In the genomic region with DNA sequence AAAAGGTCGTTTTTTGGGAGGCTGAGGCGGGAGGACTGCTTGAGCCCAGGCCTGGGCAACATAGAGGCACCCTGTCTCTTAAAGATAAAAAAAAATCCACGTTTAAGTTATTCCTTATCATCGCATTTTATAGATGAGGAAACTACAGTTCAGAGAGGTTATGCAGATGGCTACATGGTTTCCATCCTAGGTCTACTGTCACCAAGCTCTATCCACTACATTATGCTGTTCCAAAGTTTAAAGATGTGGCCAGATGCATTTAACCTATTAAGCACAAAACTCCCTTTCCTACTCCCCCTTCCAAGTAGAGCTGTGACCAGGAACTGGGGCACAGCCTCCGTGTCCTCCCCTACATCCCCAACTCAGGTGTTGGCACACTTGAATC, we compare ENCODE assay signal across 8 cellular contexts. TPM values are rescaled to one million over a fixed set of nuclear protein-coding genes. Genes with fewer than 3 reads are reported as not detected.
DNase-seq lines count a peak whose midpoint lies in the region; ATAC-seq, FAIRE-seq and TF ChIP-seq lines count a peak whose summit lies in the region.

No MANE protein-coding gene starts in this region.

- H2AFZ ChIP-seq in HepG2 (ENCODE audit: low read length): no peak overlapping the region

- no peaks in the 10 kb centered on the region for H3K27me3 Mint-ChIP-seq in activated CD4-positive, alpha-beta T cell treated with anti-CD3 and anti-CD28 coated beads, Interleukin-2, amount 10 ng/mL, durations not matched to agents 24 days and 14 days
- H3K27me3 Mint-ChIP-seq in activated naive CD8-positive, alpha-beta T cell treated with anti-CD3 and anti-CD28 coated beads, Interleukin-2, amount 10 ng/mL, durations not matched to agents 7 days and 5 days: no peaks in the 10 kb centered on the region

- no peak for TF ChIP-seq EP300 in HepG2 (IDR thresholded peaks at IDR 0.05; ENCODE audit: low read depth in 2 of 2, low read length in 2 of 2)
- TF ChIP-seq EP300 in HepG2 (CRISPR knock-in tag; IDR thresholded peaks at IDR 0.05; ENCODE audit: borderline replicate concordance): no peak

- H3K4me3 ChIP-seq in HepG2 (replicated peaks in 1 of 3; ENCODE audit: insufficient read depth in 1 of 3, low read depth in 2 of 3, low read length in 3 of 3): peak overlapping the region; percentile 64 to 92 (median 78)
- peak overlapping the region; percentile 81 for H3K4me3 ChIP-seq in thoracic aorta

- no peak for FAIRE-seq in HepG2 (lab: Jason Lieb, UNC)

- H3K4me1 ChIP-seq in HepG2 (ENCODE audit: insufficient read depth, low read length): peaks cover 31% of the 10 kb centered on the region
- H3K4me1 ChIP-seq in thoracic aorta (ENCODE audit: control insufficient read depth in 1 of 2, low read depth in 2 of 2): peaks cover 36 to 61% of the 10 kb centered on the region in 2 donors

- CTCF ChIA-PET in HepG2 (lab: Yijun Ruan, JAX; ENCODE audit: low intra/inter-chr PET ratio, low total read pairs): no interaction called here

- TF ChIP-seq CTCF in HepG2 (CRISPR knock-in tag; IDR thresholded peaks at IDR 0.05) (no peak), thoracic aorta (IDR thresholded peaks at IDR 0.05) (no peak)

- peak overlapping the region; percentile 74 for H3K9ac ChIP-seq in HepG2 (ENCODE audit: insufficient read depth, low read depth, low read length)

- intact Hi-C loops in activated CD4-positive, alpha-beta T cell treated with anti-CD3 and anti-CD28 coated beads, Interleukin-2, amount 10 ng/mL, durations not matched to agents 24 days and 14 days (cut with micrococcal nuclease): loop anchor here (2.0 kb wide), 1 partner anchor 116 kb away; a partner anchor contains a TSS
- intact Hi-C loops in HepG2 (cut with micrococcal nuclease; ENCODE audit: unreplicated experiment): no loop called here

- POLR2A ChIA-PET in activated naive CD8-positive, alpha-beta T cell treated with anti-CD3 and anti-CD28 coated beads, Interleukin-2, amount 10 ng/mL, durations not matched to agents 7 days and 5 days (lab: Charles Lee): interaction anchor here (1.4 to 4.4 kb wide), 3 partner anchors 66 to 1019 kb away, joined by 4 to 37 read pairs (median 5); a partner anchor contains a TSS
- POLR2A ChIA-PET in HepG2 (lab: Yijun Ruan, JAX): interaction anchor here (5.0 kb wide), 1 partner anchor 66 kb away, joined by 34 read pairs; a partner anchor contains a TSS

- H3K4me1 Mint-ChIP-seq in activated CD4-positive, alpha-beta T cell treated with anti-CD3 and anti-CD28 coated beads, Interleukin-2, amount 10 ng/mL, durations not matched to agents 24 days and 14 days: peaks cover 55% of the 10 kb centered on the region
- peaks cover 45% of the 10 kb centered on the region for H3K4me1 Mint-ChIP-seq in activated naive CD8-positive, alpha-beta T cell treated with anti-CD3 and anti-CD28 coated beads, Interleukin-2, amount 10 ng/mL, durations not matched to agents 7 days and 5 days

- TF ChIP-seq POLR2A in HepG2 (IDR thresholded peaks at IDR 0.05; ENCODE audit: insufficient read depth in 1 of 2, low read depth in 2 of 2, low read length in 2 of 2): no peak

- DNase-seq in activated CD4-positive, alpha-beta T cell treated with anti-CD3 and anti-CD28 coated beads, Interleukin-2, amount 10 ng/mL, durations not matched to agents 24 days and 14 days: no peak
- no peak for DNase-seq in activated CD4-positive, alpha-beta T cell treated with anti-CD3 and anti-CD28 coated beads, Interleukin-2, amount 50 U/mL, for 48 hours
- DNase-seq in activated naive CD8-positive, alpha-beta T cell treated with anti-CD3 and anti-CD28 coated beads, Interleukin-2, amount 10 ng/mL, durations not matched to agents 7 days and 5 days: no peak
- DNase-seq in HepG2 (ENCODE audit: low spot score) (no peak), thoracic aorta (ENCODE audit: low spot score) (no peak), NCI-H2196 treated with DMSO at 0.1 percent for 48 hours (lab: John Stamatoyannopoulos, UW; ENCODE audit: unreplicated experiment) (no peak)
- no peak for DNase-seq in activated effector memory CD4-positive, alpha-beta T cell treated with Interleukin-2 at 50 U/mL for 16 hours

- H3K27me3 ChIP-seq in HepG2 (ENCODE audit: control insufficient read depth in 1 of 2, insufficient read depth in 2 of 2, low read length in 2 of 2) (no peaks in the 10 kb centered on the region; a peak in 1 of 5 replicates), thoracic aorta (replicated peaks; ENCODE audit: insufficient read depth) (no peaks in the 10 kb centered on the region)

- H3K9me3 ChIP-seq in HepG2 (ENCODE audit: low read length) (no peaks in the 10 kb centered on the region), thoracic aorta (no peaks in the 10 kb centered on the region)

- H3K4me2 ChIP-seq in HepG2 (ENCODE audit: low read depth, low read length): peak overlapping the region; percentile 91

- no TSS peak for BruUV-seq in HepG2 (replicated peaks; lab: Mats Ljungman, UMichigan)

- peak overlapping the region; percentile 94 for H3K27ac Mint-ChIP-seq in activated CD4-positive, alpha-beta T cell treated with anti-CD3 and anti-CD28 coated beads, Interleukin-2, amount 10 ng/mL, durations not matched to agents 24 days and 14 days
- peak overlapping the region; percentile 89 for H3K27ac Mint-ChIP-seq in activated naive CD8-positive, alpha-beta T cell treated with anti-CD3 and anti-CD28 coated beads, Interleukin-2, amount 10 ng/mL, durations not matched to agents 7 days and 5 days

- no peaks in the 10 kb centered on the region for H3K9me3 Mint-ChIP-seq in activated CD4-positive, alpha-beta T cell treated with anti-CD3 and anti-CD28 coated beads, Interleukin-2, amount 10 ng/mL, durations not matched to agents 24 days and 14 days
- no peaks in the 10 kb centered on the region for H3K9me3 Mint-ChIP-seq in activated naive CD8-positive, alpha-beta T cell treated with anti-CD3 and anti-CD28 coated beads, Interleukin-2, amount 10 ng/mL, durations not matched to agents 7 days and 5 days

- peaks cover 85% of the 10 kb centered on the region for H3K79me2 ChIP-seq in HepG2 (ENCODE audit: insufficient read depth, low read length)

- peak overlapping the region; percentile 98 for H3K4me3 Mint-ChIP-seq in activated CD4-positive, alpha-beta T cell treated with anti-CD3 and anti-CD28 coated beads, Interleukin-2, amount 10 ng/mL, durations not matched to agents 24 days and 14 days
- H3K4me3 Mint-ChIP-seq in activated naive CD8-positive, alpha-beta T cell treated with anti-CD3 and anti-CD28 coated beads, Interleukin-2, amount 10 ng/mL, durations not matched to agents 7 days and 5 days: peak overlapping the region; percentile 94

- 38% methylated on average over 5 of the region's 5 CpGs for WGBS in HepG2 (ENCODE audit: low lambda C conversion rate)

- no peak for TF ChIP-seq RAD21 in HepG2 (CRISPR knock-in tag; IDR thresholded peaks at IDR 0.05)

- H3K36me3 Mint-ChIP-seq in activated CD4-positive, alpha-beta T cell treated with anti-CD3 and anti-CD28 coated beads, Interleukin-2, amount 10 ng/mL, durations not matched to agents 24 days and 14 days (ENCODE audit: low read depth): peaks cover 21% of the 10 kb centered on the region
- H3K36me3 Mint-ChIP-seq in activated naive CD8-positive, alpha-beta T cell treated with anti-CD3 and anti-CD28 coated beads, Interleukin-2, amount 10 ng/mL, durations not matched to agents 7 days and 5 days: peaks cover 7% of the 10 kb centered on the region

- no peak for ATAC-seq in activated naive CD8-positive, alpha-beta T cell treated with anti-CD3 and anti-CD28 coated beads, Interleukin-2, amount 10 ng/mL, durations not matched to agents 7 days and 5 days (ENCODE audit: low read depth)
- no peak for ATAC-seq in HepG2
- no peak for ATAC-seq in thoracic aorta (ENCODE audit: insufficient number of reproducible peaks, low FRiP score, low read depth)
- no peak for ATAC-seq in HG02588 (IDR thresholded peaks at IDR 0.05; ENCODE audit: unreplicated experiment)

- no peaks in the 10 kb centered on the region; the same call in 1 of the 2 replicates for H4K20me1 ChIP-seq in HepG2 (ENCODE audit: insufficient read depth, low read length)

- in situ Hi-C loops in HepG2 (cut with HindIII; ENCODE audit: extremely low pct_ligation_motif_present, low pct_unique_long_range_greater_than_20kb): no loop called here

- H3K27ac ChIP-seq in HepG2 (ENCODE audit: extremely low read length, insufficient read depth, low read length): peak overlapping the region; percentile 50
- H3K27ac ChIP-seq in thoracic aorta: peak overlapping the region; percentile 1 to 70

- H3K36me3 ChIP-seq in HepG2 (replicated peaks in 1 of 2; ENCODE audit: control insufficient read depth in 1 of 2, insufficient read depth in 2 of 2, low read length in 2 of 2) (peaks cover 0 to 5% of the 10 kb centered on the region in 2 experiments; a peak in 1 of 5 replicates), thoracic aorta (no peaks in the 10 kb centered on the region)

RNA-seq across cellular contexts. Expression of a gene that starts 1.4 kb away (rescaled TPM):
- total RNA-seq in activated CD4-positive, alpha-beta T cell treated with anti-CD3 and anti-CD28 coated beads, Interleukin-2, amount 10 ng/mL, durations not matched to agents 24 days and 14 days: 29.7 and 30.7 TPM in 2 replicates
- total RNA-seq in activated naive CD8-positive, alpha-beta T cell treated with anti-CD3 and anti-CD28 coated beads, Interleukin-2, amount 10 ng/mL, durations not matched to agents 7 days and 5 days: 10 to 100 TPM; 23.4 to 24.6 TPM
- total RNA-seq in HepG2 (2016; rRNA removed; fragmentation: Illumina TruSeq; extraction: Trizol): 16.8 and 18.2 TPM in 2 replicates
- total RNA-seq in HepG2 (2016; cell fraction: cytosol; rRNA removed; fragmentation: Illumina TruSeq; extraction: Trizol; ENCODE audit: low read depth): 3.1 and 3.3 TPM in 2 replicates
- 16.0 and 19.8 TPM in 2 replicates for total RNA-seq in HepG2 (2016; cell fraction: insoluble cytoplasmic fraction; rRNA removed; fragmentation: Illumina TruSeq; extraction: Trizol)
- 15.0 and 16.4 TPM in 2 replicates for total RNA-seq in HepG2 (2016; cell fraction: membrane; rRNA removed; fragmentation: Illumina TruSeq; extraction: Trizol)
- total RNA-seq in HepG2 (2016; cell fraction: nucleus; rRNA removed; fragmentation: Illumina TruSeq; extraction: Trizol): 14.5 and 15.1 TPM in 2 replicates
- polyA plus RNA-seq in HepG2 (2011; rRNA removed): 10.8 and 12.2 TPM in 2 replicates
- 9.5 and 9.7 TPM in 2 replicates for polyA plus RNA-seq in HepG2 (2011; cell fraction: cytosol; rRNA removed)
- 8.8 and 12.5 TPM in 2 replicates for polyA plus RNA-seq in HepG2 (2011; cell fraction: nucleus; rRNA removed)
- polyA plus RNA-seq in HepG2 (2012): 7.0 and 7.1 TPM in 2 replicates
- polyA plus RNA-seq in HepG2 (2016; cell fraction: cytosol; fragmentation: Illumina TruSeq; extraction: Trizol; ENCODE audit: low read depth): 2.1 and 3.0 TPM in 2 replicates
- polyA plus RNA-seq in HepG2 (2016; cell fraction: insoluble cytoplasmic fraction; fragmentation: Illumina TruSeq; extraction: Trizol; ENCODE audit: low read depth): 15.3 and 17.3 TPM in 2 replicates
- polyA plus RNA-seq in HepG2 (2016; cell fraction: membrane; fragmentation: Illumina TruSeq; extraction: Trizol; ENCODE audit: low read depth): 9.5 and 9.9 TPM in 2 replicates
- 18.4 and 20.6 TPM in 2 replicates for polyA plus RNA-seq in HepG2 (2016; cell fraction: nucleus; fragmentation: Illumina TruSeq; extraction: Trizol; ENCODE audit: insufficient read depth, low read depth)
- polyA minus RNA-seq in HepG2 (2011; rRNA and poly(A)+ RNA removed; ENCODE audit: low replicate concordance): 27.2 and 62.1 TPM in 2 replicates
- 7.0 and 7.6 TPM in 2 replicates for polyA minus RNA-seq in HepG2 (2011; cell fraction: cytosol; rRNA and poly(A)+ RNA removed)
- polyA minus RNA-seq in HepG2 (2011; cell fraction: nucleus; rRNA and poly(A)+ RNA removed): 19.6 and 22.8 TPM in 2 replicates
- 10 to 100 TPM; 21.5 to 29.8 TPM for total RNA-seq in thoracic aorta

RNA-seq across cellular contexts. Expression of a gene that starts 1.5 kb away (rescaled TPM):
- 35.8 and 37.1 TPM in 2 replicates for total RNA-seq in activated CD4-positive, alpha-beta T cell treated with anti-CD3 and anti-CD28 coated beads, Interleukin-2, amount 10 ng/mL, durations not matched to agents 24 days and 14 days
- 10 to 100 TPM; 10.6 to 10.9 TPM for total RNA-seq in activated naive CD8-positive, alpha-beta T cell treated with anti-CD3 and anti-CD28 coated beads, Interleukin-2, amount 10 ng/mL, durations not matched to agents 7 days and 5 days
- total RNA-seq in HepG2 (2016; rRNA removed; fragmentation: Illumina TruSeq; extraction: Trizol): 17.6 and 17.9 TPM in 2 replicates
- total RNA-seq in HepG2 (2016; cell fraction: cytosol; rRNA removed; fragmentation: Illumina TruSeq; extraction: Trizol; ENCODE audit: low read depth): 1.1 and 1.6 TPM in 2 replicates
- 17.2 and 17.6 TPM in 2 replicates for total RNA-seq in HepG2 (2016; cell fraction: insoluble cytoplasmic fraction; rRNA removed; fragmentation: Illumina TruSeq; extraction: Trizol)
- total RNA-seq in HepG2 (2016; cell fraction: membrane; rRNA removed; fragmentation: Illumina TruSeq; extraction: Trizol): 4.1 and 4.2 TPM in 2 replicates
- 18.1 and 23.3 TPM in 2 replicates for total RNA-seq in HepG2 (2016; cell fraction: nucleus; rRNA removed; fragmentation: Illumina TruSeq; extraction: Trizol)
- polyA plus RNA-seq in HepG2 (2011; rRNA removed): 3.9 and 4.0 TPM in 2 replicates
- 3.3 and 4.5 TPM in 2 replicates for polyA plus RNA-seq in HepG2 (2011; cell fraction: cytosol; rRNA removed)
- polyA plus RNA-seq in HepG2 (2011; cell fraction: nucleus; rRNA removed): 5.7 and 6.2 TPM in 2 replicates
- polyA plus RNA-seq in HepG2 (2012): 4.1 and 5.4 TPM in 2 replicates
- polyA plus RNA-seq in HepG2 (2016; cell fraction: cytosol; fragmentation: Illumina TruSeq; extraction: Trizol; ENCODE audit: low read depth): 0.28 and 0.29 TPM in 2 replicates
- 8.1 and 9.3 TPM in 2 replicates for polyA plus RNA-seq in HepG2 (2016; cell fraction: insoluble cytoplasmic fraction; fragmentation: Illumina TruSeq; extraction: Trizol; ENCODE audit: low read depth)
- polyA plus RNA-seq in HepG2 (2016; cell fraction: membrane; fragmentation: Illumina TruSeq; extraction: Trizol; ENCODE audit: low read depth): 0.63 and 0.86 TPM in 2 replicates
- polyA plus RNA-seq in HepG2 (2016; cell fraction: nucleus; fragmentation: Illumina TruSeq; extraction: Trizol; ENCODE audit: insufficient read depth, low read depth): 15.0 and 20.4 TPM in 2 replicates
- polyA minus RNA-seq in HepG2 (2011; rRNA and poly(A)+ RNA removed; ENCODE audit: low replicate concordance): 21.0 and 54.3 TPM in 2 replicates
- 5.5 and 8.0 TPM in 2 replicates for polyA minus RNA-seq in HepG2 (2011; cell fraction: cytosol; rRNA and poly(A)+ RNA removed)
- 20.3 and 25.4 TPM in 2 replicates for polyA minus RNA-seq in HepG2 (2011; cell fraction: nucleus; rRNA and poly(A)+ RNA removed)
- 10 to 100 TPM in 1 of 2 donors, 1 to 10 TPM in 1; 8.5 to 26.9 TPM for total RNA-seq in thoracic aorta
